Comparison of ENCODE assay signal across 16 cellular contexts in the genomic region with DNA sequence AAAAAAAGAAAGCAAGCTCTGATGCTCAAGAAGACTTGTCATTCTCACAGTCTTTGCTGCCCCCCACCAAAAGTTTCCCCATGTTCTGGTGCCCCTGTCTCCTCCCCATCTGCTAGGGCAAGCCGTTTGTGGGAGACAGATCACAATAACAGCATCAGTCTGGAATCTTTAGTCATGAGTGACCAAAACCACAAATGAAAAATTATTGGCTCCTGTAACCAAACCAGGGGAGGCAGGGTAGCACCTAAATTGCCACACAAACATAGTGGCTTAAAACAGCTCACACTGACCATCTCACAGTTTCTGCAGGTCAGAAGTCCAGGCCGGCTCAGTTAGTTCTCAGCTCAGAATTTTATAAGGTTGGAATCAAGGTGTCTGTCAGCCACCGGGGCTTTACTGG. TPM values are rescaled to one million over a fixed set of nuclear protein-coding genes. Genes with fewer than 3 reads are reported as not detected.
DNase-seq lines count a peak whose midpoint lies in the region; ATAC-seq and TF ChIP-seq lines count a peak whose summit lies in the region.
"Had no signal": no experiment of that assay in that cellular context is flagged by ENCODE, and none has a peak within 500 bp of the region (broad histone marks: within the 10 kb centered on the region; RNA-seq: fewer than 3 reads in every experiment).

No MANE protein-coding gene starts in this region.

- in situ Hi-C loops in ACHN (cut with HindIII; ENCODE audit: low pct_ligation_motif_present, low pct_unique_long_range_greater_than_20kb, low sequenced_read_pairs) = no loop called here

- DNase-seq in ACHN = peak; percentile 57
- peak; percentile 83 for DNase-seq in HCEC 1CT
- peak; percentile 40 for DNase-seq in fibroblast of the aortic adventitia (ENCODE audit: low read depth)
- no peak for DNase-seq in activated CD4-positive, alpha-beta T cell treated with anti-CD3 and anti-CD28 coated beads, Interleukin-2, amount 10 ng/mL, durations not matched to agents 7 days and 5 days
- DNase-seq in NCI-H446 (lab: John Stamatoyannopoulos, UW) = no peak
- DNase-seq in NCI-H82 (lab: John Stamatoyannopoulos, UW) = no peak
- DNase-seq: cerebellar nuclear complex, DND-41, midbrain, NCI-H1048, pancreas, Peyer's patch, trophoblast cell had no signal

- no peak overlapping the region for H3K27ac Mint-ChIP-seq in activated CD4-positive, alpha-beta T cell treated with anti-CD3 and anti-CD28 coated beads, Interleukin-2, amount 10 ng/mL, durations not matched to agents 7 days and 5 days

- 0 out of 3 replicates have a peak, but pooled peaks have one; percentile 18 for ATAC-seq in SK-N-SH treated with all-trans-retinoic acid at 6 μM for 48 hours
- ATAC-seq in activated CD4-positive, CD25-positive, alpha-beta regulatory T cell treated with anti-CD3 and anti-CD28 coated beads, Interleukin-2, amount 50 U/mL, for 24 hours = no peak
- ATAC-seq: pancreas had no signal

- POLR2A ChIA-PET in activated CD4-positive, alpha-beta T cell treated with anti-CD3 and anti-CD28 coated beads, Interleukin-2, amount 10 ng/mL, durations not matched to agents 7 days and 5 days (lab: Charles Lee) = no interaction called here

- CTCF ChIA-PET in activated CD4-positive, alpha-beta T cell treated with anti-CD3 and anti-CD28 coated beads, Interleukin-2, amount 10 ng/mL, durations not matched to agents 7 days and 5 days (lab: Charles Lee) = interaction anchor here (0.6 kb wide), 1 partner anchor 323 kb away, joined by 4 read pairs; no protein-coding TSS in a partner anchor

- TF ChIP-seq CTCF in fibroblast of the aortic adventitia (IDR thresholded peaks at IDR 0.05; ENCODE audit: insufficient read depth, low read length) = no peak

- no peak overlapping the region for H3K4me3 ChIP-seq in fibroblast of the aortic adventitia (ENCODE audit: low read depth, low read length)
- H3K4me3 ChIP-seq: pancreas, Peyer's patch had no signal

- no peak overlapping the region for H3K4me3 Mint-ChIP-seq in activated CD4-positive, alpha-beta T cell treated with anti-CD3 and anti-CD28 coated beads, Interleukin-2, amount 10 ng/mL, durations not matched to agents 7 days and 5 days

- peaks cover 4% of the 10 kb centered on the region for H3K27me3 Mint-ChIP-seq in activated CD4-positive, alpha-beta T cell treated with anti-CD3 and anti-CD28 coated beads, Interleukin-2, amount 10 ng/mL, durations not matched to agents 7 days and 5 days

- peaks cover 11% of the 10 kb centered on the region for H3K9me3 Mint-ChIP-seq in activated CD4-positive, alpha-beta T cell treated with anti-CD3 and anti-CD28 coated beads, Interleukin-2, amount 10 ng/mL, durations not matched to agents 7 days and 5 days

- no peaks in the 10 kb centered on the region for H3K4me1 Mint-ChIP-seq in activated CD4-positive, alpha-beta T cell treated with anti-CD3 and anti-CD28 coated beads, Interleukin-2, amount 10 ng/mL, durations not matched to agents 7 days and 5 days

- no peaks in the 10 kb centered on the region for H3K36me3 Mint-ChIP-seq in activated CD4-positive, alpha-beta T cell treated with anti-CD3 and anti-CD28 coated beads, Interleukin-2, amount 10 ng/mL, durations not matched to agents 7 days and 5 days (ENCODE audit: low read depth)

TF ChIP-seq in SK-N-SH treated with all-trans-retinoic acid at 6 μM for 48 hours, 23 proteins besides CTCF, POLR2A, EP300 and RAD21:
- no peak for TF ChIP-seq BACH2 (CRISPR knock-in tag; IDR thresholded peaks at IDR 0.05; ENCODE audit: borderline replicate concordance)
- TF ChIP-seq POU6F1 (CRISPR knock-in tag; IDR thresholded peaks at IDR 0.05; ENCODE audit: borderline replicate concordance, low read depth) = no peak
- TF ChIP-seq ZNF8 (CRISPR knock-in tag; IDR thresholded peaks at IDR 0.05) = no peak
- TF ChIP-seq GLIS3 (CRISPR knock-in tag; IDR thresholded peaks at IDR 0.05) = no peak
- no peak for TF ChIP-seq TOX (CRISPR knock-in tag; IDR thresholded peaks at IDR 0.05; ENCODE audit: borderline replicate concordance)
- TF ChIP-seq TSHZ2 (CRISPR knock-in tag; IDR thresholded peaks at IDR 0.05) = no peak
- no peak for TF ChIP-seq ISL1 (CRISPR knock-in tag; IDR thresholded peaks at IDR 0.05)
- no peak for TF ChIP-seq SNAI2 (CRISPR knock-in tag; IDR thresholded peaks at IDR 0.05)
- no peak for TF ChIP-seq ESRRG (CRISPR knock-in tag; IDR thresholded peaks at IDR 0.05)
- TF ChIP-seq PPARA (CRISPR knock-in tag; IDR thresholded peaks at IDR 0.05; ENCODE audit: borderline replicate concordance) = no peak
- no peak for TF ChIP-seq ZFP3 (CRISPR knock-in tag; IDR thresholded peaks at IDR 0.05)
- TF ChIP-seq CSDC2 (CRISPR knock-in tag; IDR thresholded peaks at IDR 0.05) = no peak
- no peak for TF ChIP-seq CSRNP3 (CRISPR knock-in tag; IDR thresholded peaks at IDR 0.05)

RNA-seq across cellular contexts. Expression of gene B3GNT7, which starts 9.1 kb away (rescaled TPM):
- total RNA-seq in fibroblast of the aortic adventitia (ENCODE audit: low replicate concordance) = 0.27 and 0.98 TPM in 2 replicates
- not detected for total RNA-seq in activated CD4-positive, alpha-beta T cell treated with anti-CD3 and anti-CD28 coated beads, Interleukin-2, amount 10 ng/mL, durations not matched to agents 7 days and 5 days
- total RNA-seq: A673 had no signal

Comparison
In these comparisons a context has a peak if more than half of its experiments do, and no peak if none do; other contexts are left out.
1. DNase-seq: peak in ACHN (single experiment), HCEC 1CT (single experiment) and fibroblast of the aortic adventitia (single experiment); none in activated CD4-positive, alpha-beta T cell treated with anti-CD3 and anti-CD28 coated beads, Interleukin-2, amount 10 ng/mL, durations not matched to agents 7 days and 5 days (single experiment), NCI-H446 (0 of 2) and NCI-H82 (single experiment).